ENCODE assay signal across 18 cellular contexts in genomic region chr5:78720997-78721396, GRCh38.
DNase-seq lines count a peak whose midpoint lies in the region; ATAC-seq and TF ChIP-seq lines count a peak whose summit lies in the region.
"Had no signal": no experiment of that assay in that cellular context is flagged by ENCODE, and none has a peak within 500 bp of the region (broad histone marks: within the 10 kb centered on the region; RNA-seq: fewer than 3 reads in every experiment).

No MANE protein-coding gene starts in this region.

- no peak for TF ChIP-seq POLR2A in Peyer's patch (IDR thresholded peaks at IDR 0.05)
- no peak for TF ChIP-seq POLR2A in erythroblast (IDR thresholded peaks at IDR 0.05; ENCODE audit: low read length)

- ATAC-seq in memory B cell (ENCODE audit: low read depth) (no peak), HG03159 (IDR thresholded peaks at IDR 0.05; ENCODE audit: unreplicated experiment) (no peak)
- ATAC-seq in stimulated activated memory B cell treated with anti-CD40 and anti-IgM and Interleukin-4, amounts not matched to agents 10 μg/mL and 1 μg/mL and 100 μg/mL, for 72 hours, result no peak
- ATAC-seq: activated CD4-positive, CD25-positive, alpha-beta regulatory T cell treated with anti-CD3 and anti-CD28 coated beads, Interleukin-2, amount 50 U/mL, for 24 hours; activated CD8-positive, alpha-beta memory T cell treated with anti-CD3 and anti-CD28 coated beads, Interleukin-2, amount 10 ng/mL, durations not matched to agents 7 days and 5 days had no signal

- TF ChIP-seq CTCF in HEK293 (tag by site-specific recombination; IDR thresholded peaks at IDR 0.05) (no peak), Peyer's patch (IDR thresholded peaks at IDR 0.05) (no peak)

- no peaks in the 10 kb centered on the region for H3K9me3 Mint-ChIP-seq in memory B cell
- H3K9me3 Mint-ChIP-seq in stimulated activated memory B cell treated with anti-CD40 and anti-IgM and Interleukin-4, amounts not matched to agents 10 μg/mL and 1 μg/mL and 100 μg/mL, for 72 hours, result no peaks in the 10 kb centered on the region

- no peaks in the 10 kb centered on the region for H3K27me3 Mint-ChIP-seq in memory B cell
- no peaks in the 10 kb centered on the region for H3K27me3 Mint-ChIP-seq in stimulated activated memory B cell treated with anti-CD40 and anti-IgM and Interleukin-4, amounts not matched to agents 10 μg/mL and 1 μg/mL and 100 μg/mL, for 72 hours

- H3K4me3 ChIP-seq in HEK293 (ENCODE audit: low read depth, low read length) (no peak overlapping the region), Peyer's patch (peak overlapping the region in 1 of 4 donors; percentile 40)
- H3K4me3 ChIP-seq: esophagus muscularis mucosa had no signal

- peaks cover 24% of the 10 kb centered on the region for H3K4me1 Mint-ChIP-seq in memory B cell
- peaks cover 51% of the 10 kb centered on the region for H3K4me1 Mint-ChIP-seq in stimulated activated memory B cell treated with anti-CD40 and anti-IgM and Interleukin-4, amounts not matched to agents 10 μg/mL and 1 μg/mL and 100 μg/mL, for 72 hours
- H3K4me1 Mint-ChIP-seq: activated CD8-positive, alpha-beta memory T cell treated with anti-CD3 and anti-CD28 coated beads, Interleukin-2, amount 10 ng/mL, durations not matched to agents 7 days and 5 days had no signal

- H3K36me3 ChIP-seq in HEK293 (ENCODE audit: control insufficient read depth in 2 of 2, insufficient read depth in 1 of 2, low read length in 2 of 2), result no peaks in the 10 kb centered on the region
- no peaks in the 10 kb centered on the region for H3K36me3 ChIP-seq in Peyer's patch
- H3K36me3 ChIP-seq: esophagus muscularis mucosa had no signal

- H3K4me1 ChIP-seq in HEK293 (ENCODE audit: control insufficient read depth, insufficient read depth, low read length), result no peaks in the 10 kb centered on the region; the same call in 1 of the 2 replicates
- peaks cover 0 to 8% (median 0%) of the 10 kb centered on the region in 4 donors for H3K4me1 ChIP-seq in Peyer's patch
- H3K4me1 ChIP-seq: esophagus muscularis mucosa had no signal

- DNase-seq in Peyer's patch (no peak), memory B cell (ENCODE audit: low spot score in 2 of 2) (no peak), erythroblast (lab: John Stamatoyannopoulos, UW) (no peak)
- no peak for DNase-seq in activated CD4-positive, alpha-beta T cell treated with anti-CD3 and anti-CD28 coated beads, Interleukin-2, amount 50 U/mL, for 48 hours
- DNase-seq: activated CD8-positive, alpha-beta memory T cell treated with anti-CD3 and anti-CD28 coated beads, Interleukin-2, amount 10 ng/mL, durations not matched to agents 7 days and 5 days; activated gamma-delta T cell treated with Interleukin-2 at 50 U/mL for 16 hours; aorta; cortex of kidney; head of caudate nucleus; NCI-H1436 treated with DMSO at 0.1 percent for 48 hours; NCI-H774; substantia nigra; T-helper 2 cell had no signal

- H3K27ac Mint-ChIP-seq in memory B cell, result peak overlapping the region; percentile 71
- H3K27ac Mint-ChIP-seq in stimulated activated memory B cell treated with anti-CD40 and anti-IgM and Interleukin-4, amounts not matched to agents 10 μg/mL and 1 μg/mL and 100 μg/mL, for 72 hours, result peak overlapping the region; percentile 60
- H3K27ac Mint-ChIP-seq: activated CD8-positive, alpha-beta memory T cell treated with anti-CD3 and anti-CD28 coated beads, Interleukin-2, amount 10 ng/mL, durations not matched to agents 7 days and 5 days had no signal

- no peaks in the 10 kb centered on the region for H3K36me3 Mint-ChIP-seq in memory B cell
- no peaks in the 10 kb centered on the region for H3K36me3 Mint-ChIP-seq in stimulated activated memory B cell treated with anti-CD40 and anti-IgM and Interleukin-4, amounts not matched to agents 10 μg/mL and 1 μg/mL and 100 μg/mL, for 72 hours
- H3K36me3 Mint-ChIP-seq: activated CD8-positive, alpha-beta memory T cell treated with anti-CD3 and anti-CD28 coated beads, Interleukin-2, amount 10 ng/mL, durations not matched to agents 7 days and 5 days had no signal

- H3K27ac ChIP-seq in HEK293 (ENCODE audit: extremely low read depth, low read depth, low read length), result no peak overlapping the region
- peak overlapping the region in 3 of 4 donors; percentile 21 to 53 (median 48) for H3K27ac ChIP-seq in Peyer's patch
- H3K27ac ChIP-seq: esophagus muscularis mucosa had no signal

- CTCF ChIA-PET in HEK293 (lab: Yijun Ruan, JAX), result interaction anchor here (1.0 kb wide), 1 partner anchor 247 kb away, joined by 3 read pairs; no protein-coding TSS in a partner anchor

- no peak overlapping the region for H3K4me3 Mint-ChIP-seq in memory B cell
- H3K4me3 Mint-ChIP-seq in stimulated activated memory B cell treated with anti-CD40 and anti-IgM and Interleukin-4, amounts not matched to agents 10 μg/mL and 1 μg/mL and 100 μg/mL, for 72 hours, result no peak overlapping the region
- H3K4me3 Mint-ChIP-seq: activated CD8-positive, alpha-beta memory T cell treated with anti-CD3 and anti-CD28 coated beads, Interleukin-2, amount 10 ng/mL, durations not matched to agents 7 days and 5 days had no signal

- H3K9me3 ChIP-seq in HEK293 (ENCODE audit: control insufficient read depth, insufficient read depth, low read depth, low read length), result no peaks in the 10 kb centered on the region
- H3K9me3 ChIP-seq in Peyer's patch, result no peaks in the 10 kb centered on the region
- H3K9me3 ChIP-seq: esophagus muscularis mucosa had no signal

- no peaks in the 10 kb centered on the region for H3K27me3 ChIP-seq in Peyer's patch
- H3K27me3 ChIP-seq: esophagus muscularis mucosa had no signal

- POLR2A ChIA-PET in HEK293 (lab: Yijun Ruan, JAX), result no interaction called here

TF ChIP-seq in HEK293, 187 proteins besides CTCF, POLR2A, EP300 and RAD21:
- TF ChIP-seq PRDM1 (tag by site-specific recombination; IDR thresholded peaks at IDR 0.05), result peak; percentile 82
- TF ChIP-seq SP2 (tag by site-specific recombination; IDR thresholded peaks at IDR 0.05), result no peak
- peak; percentile 46; the same call in 1 of the 2 replicates for TF ChIP-seq ZNF366 (tag by site-specific recombination; conservative IDR thresholded peaks at IDR 0.05)
